Comparison of ENCODE assay signal across 18 cellular contexts in the genomic region with DNA sequence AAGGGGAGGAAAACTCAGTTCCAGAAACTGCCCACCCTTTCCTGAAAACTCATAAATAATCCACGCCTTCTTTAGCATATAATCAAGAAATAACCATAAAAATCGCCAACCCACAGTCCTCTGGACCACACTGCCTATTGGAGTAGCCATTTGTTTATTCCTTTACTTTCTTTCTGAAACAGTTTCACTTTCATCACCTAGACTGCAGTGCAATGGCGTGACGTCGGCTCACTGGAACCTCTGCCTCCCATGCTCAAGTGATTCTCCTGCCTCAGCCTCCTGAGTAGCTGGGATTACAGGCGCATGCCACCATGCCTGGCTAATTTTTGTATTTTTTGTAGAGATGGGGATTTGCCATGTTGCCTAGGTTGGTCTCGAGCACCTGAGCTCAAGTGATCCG. TPM values are rescaled to one million over a fixed set of nuclear protein-coding genes. Genes with fewer than 3 reads are reported as not detected.
DNase-seq lines count a peak whose midpoint lies in the region; ATAC-seq, FAIRE-seq and TF ChIP-seq lines count a peak whose summit lies in the region.
"Had no signal": no experiment of that assay in that cellular context is flagged by ENCODE, and none has a peak within 500 bp of the region (broad histone marks: within the 10 kb centered on the region; RNA-seq: fewer than 3 reads in every experiment).

No MANE protein-coding gene starts in this region.

- peak; percentile 42 for FAIRE-seq in GM18507 (lab: Jason Lieb, UNC)
- FAIRE-seq: D721Med, G401.6, H1, K562 had no signal

- H3K27ac Mint-ChIP-seq in T-helper 17 cell = no peak overlapping the region
- H3K27ac Mint-ChIP-seq in stimulated activated naive B cell treated with anti-CD40 and anti-IgM and Interleukin-4, amounts not matched to agents 10 μg/mL and 1 μg/mL and 100 μg/mL, for 72 hours = peak overlapping the region; percentile 69
- H3K27ac Mint-ChIP-seq in CD14-positive monocyte = no peak overlapping the region

- TF ChIP-seq CTCF in CD14-positive monocyte (IDR thresholded peaks at IDR 0.05) = no peak

- ATAC-seq in T-helper 17 cell = no peak
- ATAC-seq in left lobe of liver = no peak
- no peak for ATAC-seq in stimulated activated naive B cell treated with anti-CD40 and anti-IgM and Interleukin-4, amounts not matched to agents 10 μg/mL and 1 μg/mL and 100 μg/mL, for 72 hours (replicated peaks)
- no peak for ATAC-seq in GM21360 (IDR thresholded peaks at IDR 0.05; ENCODE audit: unreplicated experiment)
- ATAC-seq: K562, PC-3 had no signal

- no peak for DNase-seq in GM18507 (ENCODE audit: extremely low spot score, insufficient read length, low read depth)
- DNase-seq in T-helper 17 cell = no peak
- DNase-seq in left lobe of liver (ENCODE audit: low spot score) = peak; percentile 6
- DNase-seq in stimulated activated naive B cell treated with anti-CD40 and anti-IgM and Interleukin-4, amounts not matched to agents 10 μg/mL and 1 μg/mL and 100 μg/mL, for 72 hours = no peak
- no peak for DNase-seq in stimulated activated CD4-positive, alpha-beta T cell treated with anti-CD3 and anti-CD28 coated beads, Interleukin-1b, Interleukin-23, amount 100 ng/mL, for 48 hours
- no peak for DNase-seq in CD14-positive monocyte (ENCODE audit: low spot score)
- DNase-seq: C1 segment of cervical spinal cord, DMS79 treated with DMSO at 0.1 percent for 48 hours, NCI-H1417 treated with DMSO at 0.1 percent for 48 hours, NCI-H1930, NCI-H226, NCI-H524, PC-3 had no signal

- H3K9me3 ChIP-seq in T-helper 17 cell (ENCODE audit: control insufficient read depth, low read length, poor library complexity, severe bottlenecking) = no peaks in the 10 kb centered on the region

- H3K36me3 Mint-ChIP-seq in T-helper 17 cell (ENCODE audit: low read depth) (peaks cover 2% of the 10 kb centered on the region), CD14-positive monocyte (peaks cover 0 to 8% of the 10 kb centered on the region in 2 donors)
- H3K36me3 Mint-ChIP-seq in stimulated activated naive B cell treated with anti-CD40 and anti-IgM and Interleukin-4, amounts not matched to agents 10 μg/mL and 1 μg/mL and 100 μg/mL, for 72 hours = peaks cover 2 to 4% of the 10 kb centered on the region in 2 donors

- intact Hi-C loops in CD14-positive monocyte (cut with micrococcal nuclease) = no loop called here

- peaks cover 0 to 1% of the 10 kb centered on the region in 2 donors for H3K9me3 Mint-ChIP-seq in stimulated activated naive B cell treated with anti-CD40 and anti-IgM and Interleukin-4, amounts not matched to agents 10 μg/mL and 1 μg/mL and 100 μg/mL, for 72 hours
- H3K9me3 Mint-ChIP-seq in CD14-positive monocyte = no peaks in the 10 kb centered on the region

- H3K4me3 Mint-ChIP-seq in T-helper 17 cell (peak overlapping the region; percentile 19), CD14-positive monocyte (no peak overlapping the region)
- H3K4me3 Mint-ChIP-seq in stimulated activated naive B cell treated with anti-CD40 and anti-IgM and Interleukin-4, amounts not matched to agents 10 μg/mL and 1 μg/mL and 100 μg/mL, for 72 hours = no peak overlapping the region

- peaks cover 2% of the 10 kb centered on the region for H3K4me1 Mint-ChIP-seq in T-helper 17 cell
- H3K4me1 Mint-ChIP-seq in stimulated activated naive B cell treated with anti-CD40 and anti-IgM and Interleukin-4, amounts not matched to agents 10 μg/mL and 1 μg/mL and 100 μg/mL, for 72 hours = peaks cover 3 to 5% of the 10 kb centered on the region in 2 donors
- no peaks in the 10 kb centered on the region for H3K4me1 Mint-ChIP-seq in CD14-positive monocyte

- H3K27me3 Mint-ChIP-seq in T-helper 17 cell (peaks cover 28% of the 10 kb centered on the region), CD14-positive monocyte (ENCODE audit: low read depth in 3 of 3) (peaks cover 0 to 3% (median 1%) of the 10 kb centered on the region in 3 donors)
- H3K27me3 Mint-ChIP-seq in stimulated activated naive B cell treated with anti-CD40 and anti-IgM and Interleukin-4, amounts not matched to agents 10 μg/mL and 1 μg/mL and 100 μg/mL, for 72 hours = no peaks in the 10 kb centered on the region

RNA-seq across cellular contexts. Expression of a gene that starts 44.2 kb away (rescaled TPM):
- total RNA-seq in T-helper 17 cell (1 to 10 TPM in 1 of 2 donors, under 1 TPM in 1; 0.26 to 1.3 TPM), left lobe of liver (67.7 TPM)
- 10 to 100 TPM; 23.2 to 33.7 TPM for polyA plus RNA-seq in CD14-positive monocyte

Comparison
In these comparisons a context has a peak if more than half of its experiments do, and no peak if none do; other contexts are left out.
1. RNA of a gene that starts 44.2 kb away (total RNA-seq): 67.7 TPM in left lobe of liver (single experiment); 0.26 to 1.3 TPM in T-helper 17 cell; every median in the first group is over 10 times any median in the second.